ENCODE assay signal across 35 cellular contexts in genomic region chr1:77850082-77850481, GRCh38.
"Had no signal": no experiment of that assay in that cellular context is flagged by ENCODE, and none has a peak within 500 bp of the region (broad histone marks: within the 10 kb centered on the region; RNA-seq: fewer than 3 reads in every experiment).

No MANE protein-coding gene starts in this region.

- H3K27me3 Mint-ChIP-seq: activated B cell treated with CpG ODN at 0.5 μM for 24 hours; activated CD4-positive, alpha-beta memory T cell treated with anti-CD3 and anti-CD28 coated beads for 36 hours; activated CD4-positive, alpha-beta T cell treated with anti-CD3 and anti-CD28 coated beads, Interleukin-2, amount 10 ng/mL, durations not matched to agents 24 days and 14 days; activated naive CD8-positive, alpha-beta T cell treated with anti-CD3 and anti-CD28 coated beads, Interleukin-2, amount 10 ng/mL, durations not matched to agents 7 days and 5 days; activated T-helper 17 cell treated with anti-CD3 and anti-CD28 coated beads, Interleukin-2, amount 50 U/mL, for 72 hours; central memory CD8-positive, alpha-beta T cell had no signal

- H3K4me3 Mint-ChIP-seq: activated B cell treated with CpG ODN at 0.5 μM for 24 hours; activated CD4-positive, alpha-beta memory T cell treated with anti-CD3 and anti-CD28 coated beads for 36 hours; activated CD4-positive, alpha-beta T cell treated with anti-CD3 and anti-CD28 coated beads, Interleukin-2, amount 10 ng/mL, durations not matched to agents 24 days and 14 days; activated naive CD4-positive, alpha-beta T cell treated with anti-CD3 and anti-CD28 coated beads for 36 hours; activated naive CD8-positive, alpha-beta T cell treated with anti-CD3 and anti-CD28 coated beads, Interleukin-2, amount 10 ng/mL, durations not matched to agents 7 days and 5 days; activated T-cell treated with anti-CD3 and anti-CD28 coated beads, Interleukin-2, amount 50 U/mL, for 4 hours; activated T-cell treated with anti-CD3 and anti-CD28 coated beads, Interleukin-2, amount 50 U/mL, for 72 hours; activated T-helper 1 cell treated with anti-CD3 and anti-CD28 coated beads, Interleukin-12 subunit alpha, Interleukin-12 subunit beta, Interleukin-2, Interleukin-4 antibody, amounts not matched to agents 30 ng/mL and 10 ng/mL and 1 ng/mL, durations not matched to agents 14 hours and 24 hours and 36 hours; activated T-helper 17 cell treated with anti-CD3 and anti-CD28 coated beads, Interleukin-2, amount 50 U/mL, for 72 hours; central memory CD8-positive, alpha-beta T cell; T-helper 1 cell treated with Interleukin-12 subunit alpha and Interleukin-12 subunit beta and Interleukin-4 antibody, amounts not matched to agents 30 μg/mL and 1 μg/mL, for 36 hours; T-helper 2 cell treated with Interferon-gamma antibody and Interleukin-4, amounts not matched to agents 5 μg/mL and 100 μg/mL, for 36 hours had no signal

- H3K27ac Mint-ChIP-seq: activated B cell treated with CpG ODN at 0.5 μM for 24 hours; activated CD4-positive, alpha-beta memory T cell treated with anti-CD3 and anti-CD28 coated beads for 36 hours; activated CD4-positive, alpha-beta T cell treated with anti-CD3 and anti-CD28 coated beads, Interleukin-2, amount 10 ng/mL, durations not matched to agents 24 days and 14 days; activated naive CD4-positive, alpha-beta T cell treated with anti-CD3 and anti-CD28 coated beads for 36 hours; activated naive CD4-positive, alpha-beta T cell treated with anti-CD3 and anti-CD28 coated beads, Interleukin-2, amount 50 U/mL, for 72 hours; activated naive CD8-positive, alpha-beta T cell treated with anti-CD3 and anti-CD28 coated beads, Interleukin-2, amount 10 ng/mL, durations not matched to agents 7 days and 5 days; activated T-cell treated with anti-CD3 and anti-CD28 coated beads, Interleukin-2, amount 50 U/mL, for 72 hours; activated T-helper 1 cell treated with anti-CD3 and anti-CD28 coated beads, Interleukin-12 subunit alpha, Interleukin-12 subunit beta, Interleukin-2, Interleukin-4 antibody, amounts not matched to agents 30 ng/mL and 10 ng/mL and 1 ng/mL, durations not matched to agents 14 hours and 24 hours and 36 hours; activated T-helper 17 cell treated with anti-CD3 and anti-CD28 coated beads, Interleukin-2, amount 50 U/mL, for 72 hours; T-helper 1 cell treated with Interleukin-12 subunit alpha and Interleukin-12 subunit beta and Interleukin-4 antibody, amounts not matched to agents 30 μg/mL and 1 μg/mL, for 36 hours; T-helper 2 cell treated with Interferon-gamma antibody and Interleukin-4, amounts not matched to agents 5 μg/mL and 100 μg/mL, for 36 hours had no signal

- H3K9me3 Mint-ChIP-seq: central memory CD8-positive, alpha-beta T cell had no signal

- ATAC-seq: activated T-cell treated with anti-CD3 and anti-CD28 coated beads, Interleukin-2, amount 50 U/mL, for 4 hours; activated T-cell treated with anti-CD3 and anti-CD28 coated beads, Interleukin-2, amount 50 U/mL, for 72 hours; activated T-helper 17 cell treated with anti-CD3 and anti-CD28 coated beads, Interleukin-2, amount 50 U/mL, for 72 hours; body of pancreas had no signal

- H3K27me3 ChIP-seq: adrenal gland, body of pancreas, brain microvascular endothelial cell, breast epithelium had no signal

- H3K36me3 ChIP-seq: brain microvascular endothelial cell, breast epithelium had no signal

- DNase-seq: activated B cell treated with CpG ODN at 0.5 μM for 24 hours; activated CD4-positive, alpha-beta memory T cell treated with anti-CD3 and anti-CD28 coated beads for 36 hours; activated CD4-positive, alpha-beta T cell treated with anti-CD3 and anti-CD28 coated beads for 4 hours; activated CD4-positive, alpha-beta T cell treated with anti-CD3 and anti-CD28 coated beads, Interleukin-2, amount 10 ng/mL, durations not matched to agents 24 days and 14 days; activated CD4-positive, alpha-beta T cell treated with anti-CD3 and anti-CD28 coated beads, Interleukin-2, amount 50 U/mL, for 1 hour; activated CD4-positive, alpha-beta T cell treated with anti-CD3 and anti-CD28 coated beads, Interleukin-2, amount 50 U/mL, for 4 hours; activated CD4-positive, CD25-positive, alpha-beta regulatory T cell treated with anti-CD3 and anti-CD28 coated beads, Interleukin-2, amount 50 U/mL, for 72 hours; activated CD8-positive, alpha-beta memory T cell treated with anti-CD3 and anti-CD28 coated beads, Interleukin-2, amount 50 U/mL, for 4 hours; activated effector memory CD4-positive, alpha-beta T cell treated with anti-CD3 and anti-CD28 coated beads, Interleukin-2, amount 50 U/mL, for 16 hours; activated gamma-delta T cell treated with Interleukin-2 at 50 U/mL for 16 hours; activated naive CD4-positive, alpha-beta T cell; activated naive CD4-positive, alpha-beta T cell treated with anti-CD3 and anti-CD28 coated beads for 36 hours; activated naive CD4-positive, alpha-beta T cell treated with anti-CD3 and anti-CD28 coated beads, Interleukin-2, amount 50 U/mL, for 16 hours; activated naive CD8-positive, alpha-beta T cell treated with anti-CD3 and anti-CD28 coated beads, Interleukin-2, amount 10 ng/mL, durations not matched to agents 7 days and 5 days; activated T-cell treated with anti-CD3 and anti-CD28 coated beads for 4 hours; activated T-cell treated with anti-CD3 and anti-CD28 coated beads, Interleukin-2, amount 50 U/mL, for 1 hour; activated T-cell treated with anti-CD3 and anti-CD28 coated beads, Interleukin-2, amount 50 U/mL, for 4 hours; activated T-cell treated with anti-CD3 and anti-CD28 coated beads, Interleukin-2, amount 50 U/mL, for 72 hours; adrenal gland; amniotic stem cell; aorta; body of pancreas; brain microvascular endothelial cell; cerebellar nuclear complex; T-helper 1 cell; T-helper 2 cell; T-helper 9 cell had no signal

- H3K4me1 Mint-ChIP-seq: activated naive CD8-positive, alpha-beta T cell treated with anti-CD3 and anti-CD28 coated beads, Interleukin-2, amount 10 ng/mL, durations not matched to agents 7 days and 5 days had no signal

- H3K27ac ChIP-seq: adrenal gland, body of pancreas, brain microvascular endothelial cell, breast epithelium, VCaP had no signal

- H3K4me3 ChIP-seq: adrenal gland, body of pancreas, breast epithelium had no signal

- H3K9me3 ChIP-seq: adrenal gland, body of pancreas had no signal
